1 cellular context compared by ENCODE assay signal in genomic region chr19:47047272-47047930, GRCh38.
TF ChIP-seq lines count a peak whose summit lies in the region.

No MANE protein-coding gene starts in this region.

TF ChIP-seq in HEK293, 187 proteins besides CTCF, POLR2A, EP300 and RAD21 (continued from another document):
- TF ChIP-seq MEIS1 (CRISPR knock-in tag; IDR thresholded peaks at IDR 0.05; ENCODE audit: borderline replicate concordance) (no peak), HOXC10 (CRISPR knock-in tag; IDR thresholded peaks at IDR 0.05) (no peak), ZNF121 (tag by site-specific recombination; IDR thresholded peaks at IDR 0.05) (peak; percentile 91), ZNF629 (tag by site-specific recombination; IDR thresholded peaks at IDR 0.05) (peak; percentile 52; the same call in 1 of the 2 replicates), PRDM2 (tag by site-specific recombination; IDR thresholded peaks at IDR 0.05; ENCODE audit: borderline replicate concordance) (no peak), ZNF670 (tag by site-specific recombination; IDR thresholded peaks at IDR 0.05; ENCODE audit: low read depth) (no peak), ZNF426 (tag by site-specific recombination; IDR thresholded peaks at IDR 0.05) (no peak)
